Comparison of ENCODE assay signal across 21 cellular contexts in the genomic region with DNA sequence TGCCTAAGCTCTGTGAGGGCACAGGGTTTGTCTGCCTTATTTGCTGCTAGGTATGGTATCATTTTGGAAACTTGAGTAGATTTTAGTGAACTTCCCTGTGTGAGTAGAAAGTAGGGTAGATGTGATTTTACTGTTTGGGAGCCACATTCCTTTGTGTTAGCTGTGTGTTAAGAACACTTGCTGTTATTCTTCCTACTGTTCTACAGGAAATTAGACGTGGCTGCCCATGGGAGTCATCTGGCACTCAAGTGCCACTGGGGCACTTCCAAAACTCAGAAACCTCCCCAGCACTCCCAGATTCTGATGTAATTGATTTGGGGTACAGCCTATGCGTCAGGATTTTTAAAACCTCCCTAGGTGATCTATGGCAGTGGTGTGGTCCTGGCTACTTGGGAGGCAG.
"Had no signal": no experiment of that assay in that cellular context is flagged by ENCODE, and none has a peak within 500 bp of the region (broad histone marks: within the 10 kb centered on the region; RNA-seq: fewer than 3 reads in every experiment).

No MANE protein-coding gene starts in this region.

- H3K4me2 ChIP-seq: smooth muscle cell had no signal

- H3K27me3 Mint-ChIP-seq: stimulated activated memory B cell treated with anti-CD40 and anti-IgM and Interleukin-4, amounts not matched to agents 10 μg/mL and 1 μg/mL and 100 μg/mL, for 72 hours had no signal

- DNase-seq: activated naive CD4-positive, alpha-beta T cell; activated T-cell treated with anti-CD3 and anti-CD28 coated beads, Interleukin-2, amount 50 U/mL, for 1 hour; cerebellar nuclear complex; heart right ventricle; kidney; naive thymus-derived CD4-positive, alpha-beta T cell; posterior cingulate gyrus; stimulated activated CD4-positive, alpha-beta T cell treated with anti-CD3 and anti-CD28 coated beads, Interleukin-15, amount 100 ng/mL, for 24 hours; stomach; testis; upper lobe of right lung had no signal

- H3K9me3 Mint-ChIP-seq: activated T-helper 2 cell treated with anti-CD3 and anti-CD28 coated beads, Interferon-gamma antibody, Interleukin-2, Interleukin-4, amounts not matched to agents 10 μg/mL and 5 μg/mL and 100 μg/mL, durations not matched to agents 14 hours and 24 hours and 36 hours; naive thymus-derived CD4-positive, alpha-beta T cell; neural crest cell; stimulated activated memory B cell treated with anti-CD40 and anti-IgM and Interleukin-4, amounts not matched to agents 10 μg/mL and 1 μg/mL and 100 μg/mL, for 72 hours had no signal

- H3K9me3 ChIP-seq: heart right ventricle, stomach, testis, upper lobe of right lung had no signal

- H3K27me3 ChIP-seq: heart right ventricle, stomach, testis, upper lobe of right lung had no signal

- H3K4me1 ChIP-seq: stomach, testis, upper lobe of right lung had no signal

- H3K36me3 Mint-ChIP-seq: activated naive CD8-positive, alpha-beta T cell; naive thymus-derived CD4-positive, alpha-beta T cell; stimulated activated memory B cell treated with anti-CD40 and anti-IgM and Interleukin-4, amounts not matched to agents 10 μg/mL and 1 μg/mL and 100 μg/mL, for 72 hours had no signal

- H3K36me3 ChIP-seq: heart right ventricle, stomach, upper lobe of right lung had no signal

- H3K4me1 Mint-ChIP-seq: naive thymus-derived CD4-positive, alpha-beta T cell; stimulated activated memory B cell treated with anti-CD40 and anti-IgM and Interleukin-4, amounts not matched to agents 10 μg/mL and 1 μg/mL and 100 μg/mL, for 72 hours had no signal

- H3K4me3 ChIP-seq: coronary artery, heart right ventricle, lung, smooth muscle cell, stomach, testis, upper lobe of right lung had no signal

- H3K27ac Mint-ChIP-seq: activated naive CD8-positive, alpha-beta T cell; activated T-helper 2 cell treated with anti-CD3 and anti-CD28 coated beads, Interferon-gamma antibody, Interleukin-2, Interleukin-4, amounts not matched to agents 10 μg/mL and 5 μg/mL and 100 μg/mL, durations not matched to agents 14 hours and 24 hours and 36 hours; naive thymus-derived CD4-positive, alpha-beta T cell; stimulated activated memory B cell treated with anti-CD40 and anti-IgM and Interleukin-4, amounts not matched to agents 10 μg/mL and 1 μg/mL and 100 μg/mL, for 72 hours had no signal

- H3K4me3 Mint-ChIP-seq: activated naive CD8-positive, alpha-beta T cell; naive thymus-derived CD4-positive, alpha-beta T cell; neural crest cell; stimulated activated memory B cell treated with anti-CD40 and anti-IgM and Interleukin-4, amounts not matched to agents 10 μg/mL and 1 μg/mL and 100 μg/mL, for 72 hours had no signal

- ATAC-seq: left lobe of liver; naive thymus-derived CD4-positive, alpha-beta T cell; sciatic nerve; stimulated activated memory B cell treated with anti-CD40 and anti-IgM and Interleukin-4, amounts not matched to agents 10 μg/mL and 1 μg/mL and 100 μg/mL, for 72 hours; upper lobe of right lung had no signal

- H3K27ac ChIP-seq: coronary artery, epithelial cell of prostate, heart right ventricle, stomach, testis, upper lobe of right lung had no signal
